8 cellular contexts compared by ENCODE assay signal in genomic region chr11:120211522-120212258, GRCh38. TPM values are rescaled to one million over a fixed set of nuclear protein-coding genes. Genes with fewer than 3 reads are reported as not detected.
DNase-seq lines count a peak whose midpoint lies in the region; ATAC-seq and TF ChIP-seq lines count a peak whose summit lies in the region.

No MANE protein-coding gene starts in this region.

- peak overlapping the region; percentile 87 for H3K4me3 ChIP-seq in CD8-positive, alpha-beta T cell (ENCODE audit: low read depth, low read length)
- H3K4me3 ChIP-seq in HUES64 (ENCODE audit: low read length) (peak overlapping the region; percentile 54), mononuclear cell (ENCODE audit: low read length) (peak overlapping the region; percentile 51)

- peak overlapping the region; percentile 93 for H3K4me3 Mint-ChIP-seq in CD8-positive, alpha-beta T cell
- H3K4me3 Mint-ChIP-seq in MCF 10A (ENCODE audit: unreplicated experiment) = peak overlapping the region; percentile 80

- no TSS peak for BruUV-seq in MCF 10A (replicated peaks; lab: Mats Ljungman, UMichigan)

- H3K27ac Mint-ChIP-seq in CD8-positive, alpha-beta T cell = peak overlapping the region; percentile 63
- H3K27ac Mint-ChIP-seq in MCF 10A (ENCODE audit: low read depth, unreplicated experiment) = peak overlapping the region; percentile 25

- TF ChIP-seq CTCF in CD8-positive, alpha-beta T cell (IDR thresholded peaks at IDR 0.05) = no peak
- TF ChIP-seq CTCF in MCF 10A (IDR thresholded peaks at IDR 0.05; ENCODE audit: unreplicated experiment) = no peak

- CTCF ChIA-PET in CD8-positive, alpha-beta T cell (lab: Charles Lee) = interaction anchor here (1.4 to 2.6 kb wide), 2 partner anchors 17 to 30 kb away, joined by 3 to 9 read pairs; no protein-coding TSS in a partner anchor
- CTCF ChIA-PET in MCF 10A (lab: Yijun Ruan, JAX) = interaction anchor here (0.6 to 2.9 kb wide), 3 partner anchors 75 to 91 kb away, joined by 3 to 10 read pairs (median 3); no protein-coding TSS in a partner anchor

- intact Hi-C loops in CD8-positive, alpha-beta T cell (cut with DNase I, micrococcal nuclease) = loop anchor here (5.0 kb wide), 2 partner anchors 39 to 484 kb away; partner anchors contain the start of gene NECTIN1 (in 1 of the 2)
- intact Hi-C loops in MCF 10A (cut with micrococcal nuclease) = no loop called here

- no peaks in the 10 kb centered on the region for H3K27me3 ChIP-seq in CD8-positive, alpha-beta T cell (ENCODE audit: insufficient read depth, low read length)
- H3K27me3 ChIP-seq in HUES64 (ENCODE audit: insufficient read depth, low read length) (peaks cover 95% of the 10 kb centered on the region), mononuclear cell (ENCODE audit: insufficient read depth, low read length) (peaks cover 2% of the 10 kb centered on the region)

- H3K9ac ChIP-seq in HUES64 (ENCODE audit: low read depth, low read length) = no peak overlapping the region

- H3K27ac ChIP-seq in CD8-positive, alpha-beta T cell (ENCODE audit: low read depth, low read length) = no peak overlapping the region
- H3K27ac ChIP-seq in HUES64 (ENCODE audit: low read depth, low read length) = no peak overlapping the region

- POLR2A ChIA-PET in CD8-positive, alpha-beta T cell (lab: Charles Lee) = no interaction called here
- POLR2A ChIA-PET in MCF 10A (lab: Yijun Ruan, JAX) = interaction anchor here (0.6 kb wide), 1 partner anchor 132 kb away, joined by 3 read pairs; no protein-coding TSS in a partner anchor

- no peaks in the 10 kb centered on the region for H3K9me3 Mint-ChIP-seq in CD8-positive, alpha-beta T cell
- no peaks in the 10 kb centered on the region for H3K9me3 Mint-ChIP-seq in MCF 10A (ENCODE audit: unreplicated experiment)

- peaks cover 6% of the 10 kb centered on the region for H3K36me3 Mint-ChIP-seq in CD8-positive, alpha-beta T cell
- H3K36me3 Mint-ChIP-seq in MCF 10A (ENCODE audit: insufficient read depth, unreplicated experiment) = no peaks in the 10 kb centered on the region

- H3K4me1 Mint-ChIP-seq in CD8-positive, alpha-beta T cell (ENCODE audit: low read depth) = peaks cover 21% of the 10 kb centered on the region
- peaks cover 38% of the 10 kb centered on the region for H3K4me1 Mint-ChIP-seq in MCF 10A (ENCODE audit: insufficient read depth, unreplicated experiment)

- no peaks in the 10 kb centered on the region for H3K36me3 ChIP-seq in CD8-positive, alpha-beta T cell (ENCODE audit: insufficient read depth, low read length)
- H3K36me3 ChIP-seq in HUES64 (ENCODE audit: insufficient read depth, low read length) = no peaks in the 10 kb centered on the region

- peaks cover 13% of the 10 kb centered on the region for H3K4me1 ChIP-seq in CD8-positive, alpha-beta T cell (ENCODE audit: insufficient read depth, low read length)
- H3K4me1 ChIP-seq in HUES64 (ENCODE audit: insufficient read depth, low read length) (peaks cover 17% of the 10 kb centered on the region), mononuclear cell (ENCODE audit: insufficient read depth, low read length) (peaks cover 51% of the 10 kb centered on the region)

- no peaks in the 10 kb centered on the region for H3K9me3 ChIP-seq in CD8-positive, alpha-beta T cell (ENCODE audit: low read length)
- H3K9me3 ChIP-seq in HUES64 (ENCODE audit: insufficient read depth, low read depth, low read length) = no peaks in the 10 kb centered on the region
- no peaks in the 10 kb centered on the region for H3K9me3 ChIP-seq in mononuclear cell (ENCODE audit: low read depth, low read length)

- DNase-seq in CD8-positive, alpha-beta T cell = peak in 1 of 7 experiments; percentile 51
- peak; percentile 27 for DNase-seq in MCF 10A (ENCODE audit: unreplicated experiment)
- no peak for DNase-seq in NCI-H1092 treated with DMSO at 0.1 percent for 48 hours (lab: John Stamatoyannopoulos, UW)
- no peak for DNase-seq in NCI-H2227 treated with DMSO at 0.1 percent for 48 hours (lab: John Stamatoyannopoulos, UW)

- WGBS in HUES64 = 4% methylated on average over 18 of the region's 18 CpGs

- no peak for ATAC-seq in CD8-positive, alpha-beta T cell
- no peak for ATAC-seq in HG03571 (IDR thresholded peaks at IDR 0.05; ENCODE audit: unreplicated experiment)
- no peak for ATAC-seq in GM21447 (IDR thresholded peaks at IDR 0.05; ENCODE audit: unreplicated experiment)

- H3K27me3 Mint-ChIP-seq in CD8-positive, alpha-beta T cell (ENCODE audit: low read depth) = peaks cover 12% of the 10 kb centered on the region
- H3K27me3 Mint-ChIP-seq in MCF 10A (ENCODE audit: insufficient read depth, unreplicated experiment) = no peaks in the 10 kb centered on the region

RNA-seq across cellular contexts. Expression of gene OAF, which starts 0.9 kb away (rescaled TPM):
- total RNA-seq in CD8-positive, alpha-beta T cell = 1 to 10 TPM; 5.5 to 6.5 TPM
- polyA plus RNA-seq in HUES64 (2013, experiment 1 of 2) = 2.9 TPM
- polyA plus RNA-seq in HUES64 (2013, experiment 2 of 2) = 6.2 TPM
- total RNA-seq in MCF 10A (2022) = 21.6 and 34.8 TPM in 2 replicates
- total RNA-seq in mononuclear cell = 13.3 TPM

RNA-seq across cellular contexts. Expression of gene POU2F3, which starts 28.2 kb away (rescaled TPM):
- total RNA-seq in CD8-positive, alpha-beta T cell = not detected
- polyA plus RNA-seq in HUES64 (2013, experiment 1 of 2) = 1.2 TPM
- polyA plus RNA-seq in HUES64 (2013, experiment 2 of 2) = 1.1 TPM
- total RNA-seq in MCF 10A (2022) (not detected in 2 replicates), mononuclear cell (not detected)
